In the genomic region with DNA sequence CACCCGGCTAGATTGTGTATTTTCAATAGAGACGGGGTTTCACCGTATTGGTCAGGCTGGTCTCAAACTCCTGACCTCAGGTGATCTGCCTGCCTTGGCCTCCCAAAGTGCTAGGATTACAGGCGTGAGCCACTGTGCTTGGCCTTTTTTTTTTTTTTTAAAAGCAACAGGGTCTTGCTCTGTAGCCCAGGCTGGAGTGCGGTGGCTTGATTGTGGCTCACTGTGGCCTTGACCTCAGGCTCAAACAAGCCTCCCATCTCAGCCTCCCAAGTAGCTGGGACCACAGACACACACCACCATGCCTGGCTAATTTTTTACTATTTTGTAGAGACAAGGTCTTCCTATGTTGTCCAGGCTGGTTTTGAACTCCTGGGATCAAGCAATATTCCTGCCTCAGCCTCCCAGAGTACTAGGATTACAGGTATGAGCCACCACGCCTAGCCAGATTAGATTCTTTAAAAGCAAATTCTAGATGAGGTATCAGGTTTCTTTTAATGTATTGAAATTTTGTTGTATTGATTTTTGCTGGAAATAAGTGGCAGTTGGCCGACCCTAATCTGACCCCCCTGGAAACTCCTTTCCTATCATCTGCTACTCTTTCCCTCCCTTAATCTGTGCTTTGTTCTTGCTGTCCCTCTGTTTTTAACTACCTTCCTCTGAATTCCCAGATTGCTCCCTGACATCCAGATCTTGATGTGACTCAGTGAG, we compare ENCODE assay signal across 29 cellular contexts.
"Had no signal": no experiment of that assay in that cellular context is flagged by ENCODE, and none has a peak within 500 bp of the region (broad histone marks: within the 10 kb centered on the region; RNA-seq: fewer than 3 reads in every experiment).

No MANE protein-coding gene starts in this region.

- H3K36me3 ChIP-seq: brain microvascular endothelial cell, esophagus muscularis mucosa, gastrocnemius medialis, heart right ventricle had no signal

- H3K9me3 ChIP-seq: esophagus muscularis mucosa, gastrocnemius medialis had no signal

- ATAC-seq: activated naive CD4-positive, alpha-beta T cell treated with anti-CD3 and anti-CD28 coated beads, Interleukin-2, amount 50 U/mL, for 72 hours; activated T-cell treated with anti-CD3 and anti-CD28 coated beads, Interleukin-2, amount 50 U/mL, for 72 hours; effector memory CD8-positive, alpha-beta T cell; foreskin keratinocyte; heart right ventricle had no signal

- H3K4me2 ChIP-seq: hepatocyte had no signal

- DNase-seq: activated CD4-positive, alpha-beta memory T cell treated with anti-CD3 and anti-CD28 coated beads, Interleukin-2, amount 10 ng/mL, durations not matched to agents 7 days and 5 days; activated CD4-positive, alpha-beta T cell treated with anti-CD3 and anti-CD28 coated beads for 1 hour; activated CD4-positive, alpha-beta T cell treated with anti-CD3 and anti-CD28 coated beads for 4 hours; activated CD4-positive, alpha-beta T cell treated with anti-CD3 and anti-CD28 coated beads, Interleukin-2, amount 10 ng/mL, durations not matched to agents 7 days and 5 days; activated CD4-positive, alpha-beta T cell treated with anti-CD3 and anti-CD28 coated beads, Interleukin-2, amount 50 U/mL, for 4 hours; activated CD8-positive, alpha-beta memory T cell treated with anti-CD3 and anti-CD28 coated beads, Interleukin-2, amount 50 U/mL, for 48 hours; activated gamma-delta T cell; activated naive CD4-positive, alpha-beta T cell; activated naive CD4-positive, alpha-beta T cell treated with anti-CD3 and anti-CD28 coated beads, Interleukin-2, amount 10 ng/mL, durations not matched to agents 7 days and 5 days; activated naive CD8-positive, alpha-beta T cell treated with anti-CD3 and anti-CD28 coated beads, Interleukin-2, amount 10 ng/mL, durations not matched to agents 7 days and 5 days; activated T-cell treated with anti-CD3 and anti-CD28 coated beads for 4 hours; activated T-cell treated with anti-CD3 and anti-CD28 coated beads, Interleukin-2, amount 50 U/mL, for 24 hours; activated T-cell treated with anti-CD3 and anti-CD28 coated beads, Interleukin-2, amount 50 U/mL, for 72 hours; brain microvascular endothelial cell; cortex of kidney; dermis blood vessel endothelial cell; effector CD4-positive, alpha-beta T cell; effector memory CD8-positive, alpha-beta T cell; erythroblast; foreskin keratinocyte; gastrocnemius medialis; heart right ventricle; T1000 had no signal

- H3K4me1 ChIP-seq: foreskin keratinocyte had no signal

- H3K27me3 ChIP-seq: brain microvascular endothelial cell, esophagus muscularis mucosa, foreskin keratinocyte, gastrocnemius medialis, heart right ventricle, hepatocyte had no signal

- H3K27ac ChIP-seq: brain microvascular endothelial cell, esophagus muscularis mucosa, foreskin keratinocyte, heart right ventricle, hepatocyte had no signal

- H3K4me3 ChIP-seq: esophagus muscularis mucosa, gastrocnemius medialis, heart right ventricle, hepatocyte had no signal

- FAIRE-seq: astrocyte, bronchial epithelial cell, colon had no signal

- H2AFZ ChIP-seq: hepatocyte had no signal
